ENCODE assay signal across 22 cellular contexts in the genomic region with DNA sequence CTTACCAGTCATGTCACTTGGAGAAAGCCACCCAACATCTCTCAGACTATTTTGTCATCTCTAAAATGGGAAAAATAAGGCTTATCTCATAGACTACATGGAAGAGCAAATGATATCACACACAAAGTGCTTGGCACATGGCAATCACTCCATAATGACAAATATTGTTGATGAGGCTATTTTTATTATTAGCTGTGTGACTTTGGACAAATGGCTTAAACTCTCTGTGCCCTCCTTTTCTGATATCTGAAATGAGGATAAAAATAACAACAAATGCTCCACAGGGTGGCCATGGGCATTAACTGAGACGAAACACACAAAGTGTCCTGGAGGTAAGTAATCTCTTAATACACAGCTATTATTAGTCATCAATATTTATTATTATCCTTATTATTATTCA.
A peak's percentile ranks its signal among the peaks of the same experiment; 100 is the strongest.
DNase-seq lines count a peak whose midpoint lies in the region; ATAC-seq, FAIRE-seq and TF ChIP-seq lines count a peak whose summit lies in the region.
"Had no signal": no experiment of that assay in that cellular context is flagged by ENCODE, and none has a peak within 500 bp of the region (broad histone marks: within the 10 kb centered on the region; RNA-seq: fewer than 3 reads in every experiment).

No MANE protein-coding gene starts in this region.

- no peaks in the 10 kb centered on the region for H3K4me1 ChIP-seq in left ventricle myocardium inferior
- H3K4me1 ChIP-seq in hepatocyte (ENCODE audit: insufficient read depth) = peaks cover 16% of the 10 kb centered on the region
- H3K4me1 ChIP-seq in parathyroid adenoma = no peaks in the 10 kb centered on the region
- H3K4me1 ChIP-seq in pancreas = no peaks in the 10 kb centered on the region
- peaks cover 20% of the 10 kb centered on the region for H3K4me1 ChIP-seq in mesendoderm (ENCODE audit: control insufficient read depth, low read depth, low read length)
- H3K4me1 ChIP-seq: HAP-1 had no signal

- H4K8ac ChIP-seq in mesendoderm (ENCODE audit: low read depth, low read length) = no peak overlapping the region

- H2AFZ ChIP-seq in hepatocyte (no peak overlapping the region), parathyroid adenoma (peak overlapping the region; percentile 84)

- H3K27me3 Mint-ChIP-seq in CD14-positive monocyte (ENCODE audit: low read depth in 3 of 3) = peaks cover 21 to 49% (median 35%) of the 10 kb centered on the region in 3 donors

- peaks cover 2% of the 10 kb centered on the region for H3K4me1 Mint-ChIP-seq in CD14-positive monocyte

- H3K79me1 ChIP-seq in mesendoderm (ENCODE audit: low read length) = no peaks in the 10 kb centered on the region

- no peaks in the 10 kb centered on the region for H3K79me2 ChIP-seq in hepatocyte
- H3K79me2 ChIP-seq in parathyroid adenoma = no peaks in the 10 kb centered on the region
- H3K79me2 ChIP-seq in mesendoderm (ENCODE audit: control insufficient read depth, insufficient read depth, low read length) = no peaks in the 10 kb centered on the region

- H3K9me3 ChIP-seq in left ventricle myocardium inferior (replicated peaks) (no peaks in the 10 kb centered on the region), hepatocyte (ENCODE audit: low read depth) (no peaks in the 10 kb centered on the region), parathyroid adenoma (ENCODE audit: control insufficient read depth, low read length) (no peaks in the 10 kb centered on the region), pancreas (no peaks in the 10 kb centered on the region)
- H3K9me3 ChIP-seq: HAP-1, MG63, SK-N-SH had no signal

- H3K23ac ChIP-seq in mesendoderm (ENCODE audit: low read length) = no peak overlapping the region

- H3K9ac ChIP-seq in parathyroid adenoma (no peak overlapping the region), mesendoderm (ENCODE audit: low read length) (no peak overlapping the region)
- H3K9ac ChIP-seq: SK-N-SH had no signal

- 62% methylated on average over 1 of the region's 1 CpG for WGBS in hepatocyte (ENCODE audit: low lambda C conversion rate, missing lambda C conversion rate)
- WGBS in pancreas, 2 donors = 60 to 72% methylated on average over 1 of the region's 1 CpG
- WGBS in mesendoderm (ENCODE audit: extremely low coverage, insufficient coverage, low lambda C conversion rate) = no CpG with 5 or more reads among the region's 1 CpG

- H4K5ac ChIP-seq in mesendoderm (ENCODE audit: low read length) = no peak overlapping the region

- no peak for FAIRE-seq in pancreas (lab: Jason Lieb, UNC)
- FAIRE-seq: D721Med, GM12878 had no signal

- H3K27ac ChIP-seq in left ventricle myocardium inferior (replicated peaks) = no peak overlapping the region
- peak overlapping the region; percentile 22 for H3K27ac ChIP-seq in hepatocyte
- no peak overlapping the region for H3K27ac ChIP-seq in parathyroid adenoma
- H3K27ac ChIP-seq in pancreas = no peak overlapping the region
- no peak overlapping the region for H3K27ac ChIP-seq in mesendoderm (ENCODE audit: low read depth, low read length)
- H3K27ac ChIP-seq: RWPE1 had no signal

- no peaks in the 10 kb centered on the region for H4K20me1 ChIP-seq in hepatocyte (ENCODE audit: insufficient read depth, poor library complexity, severe bottlenecking)

- no peak overlapping the region for H2BK120ac ChIP-seq in mesendoderm (ENCODE audit: low read depth, low read length)

- H3K4me3 Mint-ChIP-seq in CD14-positive monocyte = no peak overlapping the region
- H3K4me3 Mint-ChIP-seq: CD4-positive, CD25-positive, alpha-beta regulatory T cell had no signal

- TF ChIP-seq CTCF in left ventricle myocardium inferior (IDR thresholded peaks at IDR 0.05; ENCODE audit: borderline replicate concordance) = no peak
- no peak for TF ChIP-seq CTCF in hepatocyte (IDR thresholded peaks at IDR 0.05; ENCODE audit: poor library complexity)
- TF ChIP-seq CTCF in parathyroid adenoma (IDR thresholded peaks at IDR 0.05) = no peak
- TF ChIP-seq CTCF in pancreas (IDR thresholded peaks at IDR 0.05) = no peak
- TF ChIP-seq CTCF in CD14-positive monocyte (IDR thresholded peaks at IDR 0.05) = no peak

- no peak overlapping the region for H3K18ac ChIP-seq in mesendoderm (ENCODE audit: low read length)

- H3K56ac ChIP-seq in mesendoderm (ENCODE audit: low read length) = no peak overlapping the region

- H3K4me2 ChIP-seq in hepatocyte (peak overlapping the region; percentile 65), parathyroid adenoma (ENCODE audit: low read length) (no peak overlapping the region), mesendoderm (ENCODE audit: low read length) (no peak overlapping the region)

- no peak overlapping the region for H2BK5ac ChIP-seq in mesendoderm (ENCODE audit: low read length)

- H3K27me3 ChIP-seq in left ventricle myocardium inferior (ENCODE audit: low read depth) (peaks cover 59% of the 10 kb centered on the region), hepatocyte (no peaks in the 10 kb centered on the region), parathyroid adenoma (ENCODE audit: control insufficient read depth, insufficient read depth, low read length) (no peaks in the 10 kb centered on the region), pancreas (peaks cover 0 to 3% (median 0%) of the 10 kb centered on the region in 4 donors), mesendoderm (ENCODE audit: insufficient read depth, low read length, poor library complexity) (no peaks in the 10 kb centered on the region)

- no peaks in the 10 kb centered on the region for H3K36me3 Mint-ChIP-seq in CD14-positive monocyte
- H3K36me3 Mint-ChIP-seq: CD4-positive, CD25-positive, alpha-beta regulatory T cell had no signal

- H3K4ac ChIP-seq in mesendoderm (ENCODE audit: low read depth, low read length) = no peak overlapping the region

- H2AK5ac ChIP-seq in mesendoderm (ENCODE audit: low read length) = no peak overlapping the region

- no peak overlapping the region for H2BK15ac ChIP-seq in mesendoderm (replicated peaks; ENCODE audit: low read depth)

- intact Hi-C loops in left ventricle myocardium inferior (cut with micrococcal nuclease) (no loop called here), cardiac septum (cut with DNase I) (no loop called here), pancreas (cut with DNase I) (loop anchor here in 1 of 3 donors (10.0 kb wide), 1 partner anchor 139 kb away; no protein-coding TSS in a partner anchor), CD14-positive monocyte (cut with micrococcal nuclease) (loop anchor here (10.0 kb wide), 2 partner anchors 79 to 109 kb away; no protein-coding TSS in a partner anchor)

- DNase-seq in left ventricle myocardium inferior (no peak), cardiac septum (ENCODE audit: low spot score) (no peak), hepatocyte (ENCODE audit: low spot score) (no peak), pancreas (no peak), mesendoderm (no peak), CD14-positive monocyte (ENCODE audit: low spot score) (no peak)
- DNase-seq: 8988T; CD4-positive, CD25-positive, alpha-beta regulatory T cell; GOT3; KG1; MG63; NCI-H2029; NCI-H446 treated with DMSO at 0.1 percent for 48 hours; SHP77 treated with DMSO at 0.1 percent for 48 hours; SW 1271 had no signal

- H3K27ac Mint-ChIP-seq in CD14-positive monocyte = no peak overlapping the region
- H3K27ac Mint-ChIP-seq: CD4-positive, CD25-positive, alpha-beta regulatory T cell had no signal

- no peaks in the 10 kb centered on the region for H3K9me3 Mint-ChIP-seq in CD14-positive monocyte
- H3K9me3 Mint-ChIP-seq: CD4-positive, CD25-positive, alpha-beta regulatory T cell had no signal

- H3K4me3 ChIP-seq in left ventricle myocardium inferior (peak overlapping the region; percentile 47), hepatocyte (no peak overlapping the region), parathyroid adenoma (ENCODE audit: low read depth, low read length) (no peak overlapping the region), pancreas (no peak overlapping the region), mesendoderm (ENCODE audit: low read length) (no peak overlapping the region)
- H3K4me3 ChIP-seq: GM12878, HAP-1, MG63 had no signal

- ATAC-seq in pancreas (no peak), HG03135 (IDR thresholded peaks at IDR 0.05; ENCODE audit: unreplicated experiment) (no peak)

- H3K36me3 ChIP-seq in left ventricle myocardium inferior (no peaks in the 10 kb centered on the region), hepatocyte (replicated peaks; ENCODE audit: insufficient read depth, low read depth) (no peaks in the 10 kb centered on the region), parathyroid adenoma (ENCODE audit: control insufficient read depth, insufficient read depth, low read length) (no peaks in the 10 kb centered on the region), pancreas (no peaks in the 10 kb centered on the region), mesendoderm (ENCODE audit: control insufficient read depth, insufficient read depth, low read length) (no peaks in the 10 kb centered on the region)
- H3K36me3 ChIP-seq: HAP-1, MG63 had no signal

- H3K9me2 ChIP-seq in hepatocyte (replicated peaks; ENCODE audit: insufficient read depth) = no peaks in the 10 kb centered on the region
- H3K9me2 ChIP-seq: SK-N-SH had no signal

Comparison
In these comparisons a context has a peak if more than half of its experiments do, and no peak if none do; other contexts are left out.
1. intact Hi-C loops: an anchor here in CD14-positive monocyte (10.0 kb wide); none called in left ventricle myocardium inferior and cardiac septum.